8 cellular contexts compared by ENCODE assay signal in the genomic region with DNA sequence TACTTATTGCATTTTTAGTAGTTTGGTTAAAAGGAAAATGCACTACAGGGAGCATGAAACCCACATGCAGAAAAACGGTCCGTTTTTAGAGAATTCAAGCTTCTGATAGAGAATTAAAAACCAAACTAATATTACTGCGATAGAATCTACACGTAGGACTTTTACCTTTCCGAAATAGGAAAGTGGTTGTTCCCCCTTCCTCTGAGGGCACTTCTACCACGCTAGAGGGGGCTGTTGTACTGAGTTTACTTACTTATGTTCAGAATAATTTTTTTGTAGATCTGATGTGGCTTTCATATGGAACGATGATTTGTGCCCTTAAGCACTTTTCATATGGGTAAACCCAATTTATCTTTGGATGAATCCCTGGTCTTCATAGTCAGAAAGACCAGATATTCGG.
DNase-seq lines count a peak whose midpoint lies in the region; ATAC-seq and TF ChIP-seq lines count a peak whose summit lies in the region.

No MANE protein-coding gene starts in this region.

- TF ChIP-seq CTCF in HFFc6 (IDR thresholded peaks at IDR 0.05), result peak; percentile 86

- H3K27ac ChIP-seq in CD8-positive, alpha-beta memory T cell (ENCODE audit: low read depth, low read length), result no peak overlapping the region

- H3K36me3 Mint-ChIP-seq in CD8-positive, alpha-beta memory T cell, result no peaks in the 10 kb centered on the region
- no peaks in the 10 kb centered on the region for H3K36me3 Mint-ChIP-seq in HFFc6 (ENCODE audit: low read depth)

- no peak overlapping the region for H3K27ac Mint-ChIP-seq in CD8-positive, alpha-beta memory T cell
- H3K27ac Mint-ChIP-seq in HFFc6, result no peak overlapping the region

- ATAC-seq in GM19035 (IDR thresholded peaks at IDR 0.05; ENCODE audit: unreplicated experiment) (no peak), GM19467 (IDR thresholded peaks at IDR 0.05; ENCODE audit: unreplicated experiment) (no peak)

- no peaks in the 10 kb centered on the region for H3K36me3 ChIP-seq in CD8-positive, alpha-beta memory T cell (ENCODE audit: insufficient read depth, low read length)

- H3K27me3 ChIP-seq in CD8-positive, alpha-beta memory T cell (ENCODE audit: insufficient read depth, low read length, poor library complexity, severe bottlenecking), result no peaks in the 10 kb centered on the region

- H3K9me3 ChIP-seq in CD8-positive, alpha-beta memory T cell (ENCODE audit: low read length), result no peaks in the 10 kb centered on the region

- DNase-seq in CD8-positive, alpha-beta memory T cell, result peak in 4 of 5 donors; percentile 28 to 54 (median 42)
- DNase-seq in HFFc6 (peak; percentile 43), NCI-H69 (lab: John Stamatoyannopoulos, UW) (peak; percentile 88), activated T-cell treated with anti-CD3 and anti-CD28 coated beads for 48 hours (ENCODE audit: low read depth) (peak; percentile 3), fibroblast of the conjunctiva (ENCODE audit: low read depth) (peak; percentile 55), pulmonary artery endothelial cell (ENCODE audit: low read depth, low spot score) (peak; percentile 27)

- peaks cover 0 to 2% (median 0%) of the 10 kb centered on the region in 3 donors for H3K4me1 Mint-ChIP-seq in CD8-positive, alpha-beta memory T cell
- H3K4me1 Mint-ChIP-seq in HFFc6 (ENCODE audit: low read depth), result peaks cover 13% of the 10 kb centered on the region; the same call in 1 of the 2 replicates

- H3K9me3 Mint-ChIP-seq in CD8-positive, alpha-beta memory T cell, result no peaks in the 10 kb centered on the region
- H3K9me3 Mint-ChIP-seq in HFFc6, result no peaks in the 10 kb centered on the region

- CTCF ChIA-PET in CD8-positive, alpha-beta memory T cell (lab: Charles Lee), result interaction anchor here (1.1 to 1.4 kb wide), 4 partner anchors 8 to 337 kb away, joined by 3 read pairs; no protein-coding TSS in a partner anchor

- H3K4me3 Mint-ChIP-seq in CD8-positive, alpha-beta memory T cell, result no peak overlapping the region
- no peak overlapping the region for H3K4me3 Mint-ChIP-seq in HFFc6

- peaks cover 15 to 19% of the 10 kb centered on the region in 2 donors for H3K27me3 Mint-ChIP-seq in CD8-positive, alpha-beta memory T cell
- no peaks in the 10 kb centered on the region; the same call in none of the 2 replicates for H3K27me3 Mint-ChIP-seq in HFFc6 (ENCODE audit: insufficient read depth)

- POLR2A ChIA-PET in CD8-positive, alpha-beta memory T cell (lab: Charles Lee), result no interaction called here

- no peak overlapping the region for H3K4me3 ChIP-seq in CD8-positive, alpha-beta memory T cell (ENCODE audit: low read length)

- no peaks in the 10 kb centered on the region for H3K4me1 ChIP-seq in CD8-positive, alpha-beta memory T cell (ENCODE audit: insufficient read depth, low read length)

Comparison
In these comparisons a context has a peak if more than half of its experiments do, and no peak if none do; other contexts are left out.
1. DNase-seq: peak in every context shown above with its lines; median percentile 88 in NCI-H69; 55 in fibroblast of the conjunctiva; 43 in HFFc6; 42 in CD8-positive, alpha-beta memory T cell; 27 in pulmonary artery endothelial cell; 3 in activated T-cell treated with anti-CD3 and anti-CD28 coated beads for 48 hours.